Comparison of ENCODE assay signal across 8 cellular contexts in the genomic region with DNA sequence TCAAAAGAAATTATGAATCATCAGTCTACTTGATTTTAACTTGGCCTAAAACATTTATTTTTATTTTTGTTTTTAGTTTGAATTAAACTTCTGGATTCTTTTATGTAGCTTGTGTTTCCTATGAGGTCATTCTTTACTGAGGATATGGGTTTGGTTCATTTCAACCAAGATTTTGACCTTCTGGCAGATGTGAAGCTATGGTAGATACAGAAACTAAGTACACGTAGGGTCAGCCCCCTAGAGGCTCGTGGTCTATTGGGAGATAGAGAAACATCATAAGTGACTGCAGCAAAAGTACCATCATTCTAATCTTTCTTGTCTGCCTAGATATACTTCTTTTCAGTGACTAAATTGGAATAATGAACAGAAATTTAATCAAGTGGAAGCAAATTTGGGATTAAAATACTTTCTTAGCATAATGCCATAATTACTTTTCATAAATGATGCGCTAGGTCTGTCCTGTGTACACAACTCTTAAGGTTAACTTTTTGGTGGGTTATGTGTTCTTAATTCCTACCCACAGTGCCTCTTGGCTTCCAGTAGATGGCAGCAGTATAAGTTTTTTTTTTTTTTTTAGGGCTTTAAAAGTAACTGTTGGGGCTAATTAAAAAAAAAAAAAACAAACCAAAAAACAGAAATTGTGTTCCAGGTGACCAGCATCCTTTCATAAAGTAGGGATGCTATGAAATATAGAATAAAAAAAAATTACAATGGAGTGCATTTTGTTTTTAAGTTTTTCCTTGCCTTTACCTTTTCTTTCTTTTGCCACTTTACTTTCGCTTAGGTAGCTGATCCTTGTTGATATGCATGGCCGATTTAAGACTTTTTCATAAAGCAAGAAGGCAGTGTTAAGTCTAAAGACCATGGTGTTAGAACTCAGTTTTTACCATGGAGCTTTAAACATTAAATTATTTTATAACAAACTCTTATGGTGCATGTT. TPM values are rescaled to one million over a fixed set of nuclear protein-coding genes. Genes with fewer than 3 reads are reported as not detected.
A peak's percentile ranks its signal among the peaks of the same experiment; 100 is the strongest.
DNase-seq lines count a peak whose midpoint lies in the region; ATAC-seq and TF ChIP-seq lines count a peak whose summit lies in the region.

No MANE protein-coding gene starts in this region.

- ATAC-seq in GM21786 (IDR thresholded peaks at IDR 0.05; ENCODE audit: unreplicated experiment): no peak

- CTCF ChIA-PET in A673 (lab: Charles Lee): interaction anchor here (0.7 kb wide), 1 partner anchor 9 kb away, joined by 4 read pairs; no protein-coding TSS in a partner anchor

- H3K4me3 ChIP-seq in A673 (ENCODE audit: low read depth, low read length, poor library complexity, severe bottlenecking) (no peak overlapping the region), GM12864 (ENCODE audit: low read depth, low read length) (no peak overlapping the region), fibroblast of villous mesenchyme (ENCODE audit: low read depth, low read length) (no peak overlapping the region), spleen (no peak overlapping the region)

- BruUV-seq in A673 (replicated peaks; lab: Mats Ljungman, UMichigan): no TSS peak

- no peaks in the 10 kb centered on the region for H3K9me3 ChIP-seq in A673 (ENCODE audit: low read depth, low read length, poor library complexity, severe bottlenecking)
- H3K9me3 ChIP-seq in spleen: no peaks in the 10 kb centered on the region

- POLR2A ChIA-PET in A673 (lab: Charles Lee; ENCODE audit: low non-redundant PET): no interaction called here

- WGBS in spleen, 5 donors: 46 to 52% (median 51%) methylated on average over 5 of the region's 5 CpGs

- H3K27me3 ChIP-seq in A673 (replicated peaks; ENCODE audit: insufficient read depth, low read depth, low read length, poor library complexity) (no peaks in the 10 kb centered on the region), spleen (replicated peaks in 1 of 7) (no peaks in the 10 kb centered on the region)

- DNase-seq in A673 (ENCODE audit: low spot score) (peak; percentile 31), GM12864 (ENCODE audit: low read depth) (no peak), RPMI8226 (peak; percentile 23), fibroblast of villous mesenchyme (ENCODE audit: low read depth) (peak; percentile 63), spleen (no peak), pons (ENCODE audit: low spot score) (no peak), NCI-H187 treated with DMSO at 0.1 percent for 48 hours (lab: John Stamatoyannopoulos, UW) (no peak)

- TF ChIP-seq POLR2A in spleen (IDR thresholded peaks at IDR 0.05): no peak

- peaks cover 4% of the 10 kb centered on the region for H3K36me3 ChIP-seq in A673 (ENCODE audit: insufficient read depth, low read length, poor library complexity, severe bottlenecking)
- peaks cover 0 to 51% (median 23%) of the 10 kb centered on the region in 6 donors for H3K36me3 ChIP-seq in spleen

- peaks cover 4% of the 10 kb centered on the region for H3K4me1 ChIP-seq in A673 (ENCODE audit: insufficient read depth, low read length, poor library complexity, severe bottlenecking)
- H3K4me1 ChIP-seq in spleen: peaks cover 0 to 24% (median 12%) of the 10 kb centered on the region in 6 donors

- intact Hi-C loops in A673 (cut with micrococcal nuclease; ENCODE audit: unreplicated experiment): loop anchor here (10.0 kb wide), 1 partner anchor 440 kb away; no protein-coding TSS in a partner anchor
- intact Hi-C loops in spleen (cut with DNase I; ENCODE audit: low total_unique reads): no loop called here

- H3K27ac ChIP-seq in A673 (ENCODE audit: low read depth, low read length, poor library complexity, severe bottlenecking) (peak overlapping the region; percentile 11), spleen (peak overlapping the region in 4 of 8 donors; percentile 25 to 63 (median 52))

- TF ChIP-seq CTCF in A673 (conservative IDR thresholded peaks at IDR 0.05; ENCODE audit: low read depth, low read length): peak; percentile 78
- TF ChIP-seq CTCF in GM12864 (IDR thresholded peaks at IDR 0.05; ENCODE audit: low read depth, low read length, missing control alignments): peak; percentile 34
- TF ChIP-seq CTCF in fibroblast of villous mesenchyme (IDR thresholded peaks at IDR 0.05; ENCODE audit: insufficient read depth, low read depth, low read length): peak; percentile 69
- TF ChIP-seq CTCF in spleen (IDR thresholded peaks at IDR 0.05 in 8 of 11, conservative IDR thresholded peaks at IDR 0.05 in 3 of 11): peak; percentile 11 to 64 (median 34)

RNA-seq across cellular contexts. Expression of a gene that starts 49.9 kb away (rescaled TPM):
- 0.39 and 0.67 TPM in 2 replicates for total RNA-seq in A673 (2021)
- under 0.01 and 0.32 TPM in 2 replicates for total RNA-seq in fibroblast of villous mesenchyme
- 1 to 10 TPM in 5 of 7 donors, under 1 TPM in 2; 0.14 to 3.9 (median 1.3) TPM for total RNA-seq in spleen
- polyA plus RNA-seq in spleen: under 1 TPM; 0.02 to 0.13 (median 0.08) TPM

Comparison
In these comparisons a context has a peak if more than half of its experiments do, and no peak if none do; other contexts are left out.
1. DNase-seq: peak in A673 (single experiment), RPMI8226 (single experiment) and fibroblast of villous mesenchyme (single experiment); none in GM12864 (single experiment), spleen (single experiment), pons (single experiment) and NCI-H187 treated with DMSO at 0.1 percent for 48 hours (single experiment).
2. Peak in every context shown above with its lines, with median percentiles within 50 percentile points of each other: CTCF ChIP-seq.